In the genomic region with DNA sequence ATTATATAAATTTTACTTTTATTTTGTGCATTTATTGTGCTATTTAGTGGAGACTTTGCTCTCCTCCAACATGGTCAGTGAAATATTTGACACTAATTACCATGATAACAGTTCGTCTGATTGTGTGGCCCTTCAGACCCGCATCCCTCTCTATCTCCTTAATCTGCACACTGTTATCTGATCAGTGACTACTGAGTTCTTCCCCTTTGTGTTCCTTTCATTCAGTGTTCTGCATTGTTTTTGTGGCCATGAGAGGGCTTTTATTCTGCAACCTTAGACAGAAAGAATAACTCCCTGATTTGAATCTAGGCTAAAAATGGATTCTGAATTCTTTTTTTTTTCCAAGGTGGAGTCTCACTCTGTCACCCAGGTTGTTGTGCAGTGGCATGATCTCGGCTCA, we compare ENCODE assay signal across 18 cellular contexts.
"Had no signal": no experiment of that assay in that cellular context is flagged by ENCODE, and none has a peak within 500 bp of the region (broad histone marks: within the 10 kb centered on the region; RNA-seq: fewer than 3 reads in every experiment).

No MANE protein-coding gene starts in this region.

- H3K4me1 ChIP-seq: lower lobe of right lung had no signal

- DNase-seq: dermis blood vessel endothelial cell; dorsolateral prefrontal cortex; effector CD4-positive, alpha-beta T cell; effector memory CD4-positive, alpha-beta T cell; foreskin keratinocyte; gastrocnemius medialis; glutamatergic neuron; head of caudate nucleus; heart right ventricle; hippocampal formation; left cardiac atrium; left lung; left ventricle myocardium superior; lower lobe of right lung; mesenchymal stem cell had no signal

- H3K27ac Mint-ChIP-seq: mesothelial cell of epicardium had no signal

- H3K36me3 ChIP-seq: esophagus muscularis mucosa, gastrocnemius medialis, heart right ventricle, left lung, lower lobe of right lung had no signal

- H3K4me3 Mint-ChIP-seq: mesothelial cell of epicardium had no signal

- H3K9me3 ChIP-seq: esophagus muscularis mucosa, gastrocnemius medialis, heart right ventricle, left lung, lower lobe of right lung had no signal

- H3K4me3 ChIP-seq: coronary artery, esophagus muscularis mucosa, gastrocnemius medialis, heart right ventricle, left lung, lower lobe of right lung had no signal

- H3K27me3 ChIP-seq: dorsolateral prefrontal cortex, esophagus muscularis mucosa, foreskin keratinocyte, gastrocnemius medialis, heart right ventricle, left lung had no signal

- H3K36me3 Mint-ChIP-seq: mesothelial cell of epicardium had no signal

- H3K27ac ChIP-seq: coronary artery, esophagus muscularis mucosa, foreskin keratinocyte, gastrocnemius medialis, heart right ventricle, left lung, lower lobe of right lung had no signal

- ATAC-seq: foreskin keratinocyte, gastrocnemius medialis, heart right ventricle, left cardiac atrium, left lung, left ventricle myocardium superior, lower lobe of right lung had no signal

- H3K9me3 Mint-ChIP-seq: mesothelial cell of epicardium had no signal
